In genomic region chr7:74027683-74028320, GRCh38 we compare ENCODE assay signal across 1 cellular context.
TF ChIP-seq lines count a peak whose summit lies in the region.

ELN (plus strand) TSS chr7:74028173; CDS start chr7:74028188, 15 bp downstream.

TF ChIP-seq in GM23338, 12 proteins besides CTCF, POLR2A, EP300 and RAD21 (continued from another document):
- TF ChIP-seq ZNF462 (CRISPR knock-in tag; IDR thresholded peaks at IDR 0.05) (no peak), ZNF114 (CRISPR knock-in tag; IDR thresholded peaks at IDR 0.05) (no peak), EZH2phosphoT487 (IDR thresholded peaks at IDR 0.05; ENCODE audit: unreplicated experiment) (no peak)
